Comparison of ENCODE assay signal across 13 cellular contexts in the genomic region with DNA sequence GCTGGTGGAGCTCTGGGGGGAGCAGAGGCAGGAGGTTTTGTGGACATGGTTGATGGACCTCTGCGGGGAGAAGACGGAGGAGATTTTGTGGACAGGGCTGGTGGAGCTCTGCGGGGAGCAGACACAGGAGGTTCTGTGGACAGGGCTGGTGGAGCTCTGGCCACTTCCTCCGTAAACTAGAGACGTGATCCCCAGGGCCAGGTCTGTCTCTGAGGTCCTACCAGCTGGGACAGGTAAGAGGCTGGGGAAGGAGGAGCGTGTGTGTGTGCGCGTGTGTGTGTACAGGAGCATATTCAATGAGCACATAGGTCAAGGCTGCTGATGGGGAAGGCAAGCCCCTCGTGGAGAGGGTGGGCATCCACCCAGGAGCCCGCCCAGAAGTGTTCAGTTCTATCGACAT. TPM values are rescaled to one million over a fixed set of nuclear protein-coding genes. Genes with fewer than 3 reads are reported as not detected.
A peak's percentile ranks its signal among the peaks of the same experiment; 100 is the strongest.
DNase-seq lines count a peak whose midpoint lies in the region; ATAC-seq lines count a peak whose summit lies in the region.
"Had no signal": no experiment of that assay in that cellular context is flagged by ENCODE, and none has a peak within 500 bp of the region (broad histone marks: within the 10 kb centered on the region; RNA-seq: fewer than 3 reads in every experiment).

No MANE protein-coding gene starts in this region.

- DNase-seq in SJCRH30 = no peak
- DNase-seq in ecto neural progenitor cell (ENCODE audit: low spot score) = peak; percentile 47
- DNase-seq in NCI-H2107 (lab: John Stamatoyannopoulos, UW) = no peak
- no peak for DNase-seq in COLO668 (lab: John Stamatoyannopoulos, UW; ENCODE audit: unreplicated experiment)
- DNase-seq in HK-2 (ENCODE audit: unreplicated experiment) = no peak
- DNase-seq: activated CD8-positive, alpha-beta memory T cell treated with anti-CD3 and anti-CD28 coated beads for 24 hours; COR-L47; erythroblast; HCEC 1CT; KBM-7 had no signal

- H3K4me3 Mint-ChIP-seq in stimulated activated memory B cell treated with anti-CD40 and anti-IgM and Interleukin-4, amounts not matched to agents 10 μg/mL and 1 μg/mL and 100 μg/mL, for 72 hours = no peak overlapping the region

- no peaks in the 10 kb centered on the region for H3K9me3 Mint-ChIP-seq in stimulated activated memory B cell treated with anti-CD40 and anti-IgM and Interleukin-4, amounts not matched to agents 10 μg/mL and 1 μg/mL and 100 μg/mL, for 72 hours

- H3K27me3 Mint-ChIP-seq in stimulated activated memory B cell treated with anti-CD40 and anti-IgM and Interleukin-4, amounts not matched to agents 10 μg/mL and 1 μg/mL and 100 μg/mL, for 72 hours = peaks cover 9% of the 10 kb centered on the region

- H3K4me1 Mint-ChIP-seq in stimulated activated memory B cell treated with anti-CD40 and anti-IgM and Interleukin-4, amounts not matched to agents 10 μg/mL and 1 μg/mL and 100 μg/mL, for 72 hours = peaks cover 14% of the 10 kb centered on the region

- peak; percentile 18 for ATAC-seq in stimulated activated memory B cell treated with anti-CD40 and anti-IgM and Interleukin-4, amounts not matched to agents 10 μg/mL and 1 μg/mL and 100 μg/mL, for 72 hours
- no peak for ATAC-seq in GM19023 (IDR thresholded peaks at IDR 0.05; ENCODE audit: unreplicated experiment)

- H3K27me3 ChIP-seq in SJCRH30 = no peaks in the 10 kb centered on the region
- H3K27me3 ChIP-seq in mucosa of rectum (ENCODE audit: control insufficient read depth in 2 of 2, insufficient read depth in 2 of 2, low read length in 2 of 2) = no peaks in the 10 kb centered on the region

- H3K27ac ChIP-seq in SJCRH30 = peak overlapping the region; percentile 67
- peak overlapping the region; percentile 49 to 56 for H3K27ac ChIP-seq in mucosa of rectum (ENCODE audit: low read depth in 2 of 2, low read length in 2 of 2)

- peak overlapping the region in 1 of 2 donors; percentile 41 for H3K9ac ChIP-seq in mucosa of rectum (ENCODE audit: low read depth in 1 of 2, low read length in 2 of 2)

- H3K36me3 ChIP-seq in SJCRH30 (no peaks in the 10 kb centered on the region), mucosa of rectum (ENCODE audit: control insufficient read depth in 2 of 2, insufficient read depth in 2 of 2, low read length in 2 of 2) (peaks cover 1 to 5% of the 10 kb centered on the region in 2 donors)

- peaks cover 13% of the 10 kb centered on the region for H3K4me1 ChIP-seq in SJCRH30
- peaks cover 5 to 9% of the 10 kb centered on the region in 2 donors for H3K4me1 ChIP-seq in mucosa of rectum (ENCODE audit: control insufficient read depth in 2 of 2, insufficient read depth in 2 of 2, low read length in 2 of 2)

- H3K27ac Mint-ChIP-seq in stimulated activated memory B cell treated with anti-CD40 and anti-IgM and Interleukin-4, amounts not matched to agents 10 μg/mL and 1 μg/mL and 100 μg/mL, for 72 hours = no peak overlapping the region

- H3K9me3 ChIP-seq in SJCRH30 (replicated peaks) (no peaks in the 10 kb centered on the region), mucosa of rectum (ENCODE audit: control insufficient read depth in 2 of 2, low read length in 2 of 2) (no peaks in the 10 kb centered on the region)

- no peak overlapping the region for H3K4me3 ChIP-seq in SJCRH30
- peak overlapping the region; percentile 24 to 33 for H3K4me3 ChIP-seq in mucosa of rectum (ENCODE audit: low read length in 2 of 2)

- peaks cover 4% of the 10 kb centered on the region for H3K36me3 Mint-ChIP-seq in stimulated activated memory B cell treated with anti-CD40 and anti-IgM and Interleukin-4, amounts not matched to agents 10 μg/mL and 1 μg/mL and 100 μg/mL, for 72 hours

RNA-seq across cellular contexts. Expression of a gene that starts 20.6 kb away (rescaled TPM):
- 2.6 and 3.0 TPM in 2 replicates for total RNA-seq in SJCRH30 (2014; rRNA removed; shearing (Covaris generic))
